ENCODE assay signal across 1 cellular context in genomic region chr5:862367-863243, GRCh38.
TF ChIP-seq lines count a peak whose summit lies in the region.

No MANE protein-coding gene starts in this region.

TF ChIP-seq in GM12878, 131 proteins besides CTCF, POLR2A, EP300 and RAD21:
- TF ChIP-seq GATAD2B (conservative IDR thresholded peaks at IDR 0.05; ENCODE audit: low read depth) (no peak), RUNX3 (IDR thresholded peaks at IDR 0.05; ENCODE audit: low read length) (no peak), RAD51 (IDR thresholded peaks at IDR 0.05) (no peak), TCF3 (IDR thresholded peaks at IDR 0.05; ENCODE audit: borderline replicate concordance, insufficient read depth, low read depth, low read length) (no peak), HCFC1 (IDR thresholded peaks at IDR 0.05; ENCODE audit: low read length) (no peak), POLR2AphosphoS5 (IDR thresholded peaks at IDR 0.05; ENCODE audit: low read length) (no peak), NFIC (IDR thresholded peaks at IDR 0.05; ENCODE audit: low read depth, low read length) (no peak), IKZF1 (conservative IDR thresholded peaks at IDR 0.05) (no peak), ZNF217 (IDR thresholded peaks at IDR 0.05) (no peak), BRCA1 (IDR thresholded peaks at IDR 0.05; ENCODE audit: low read depth, low read length) (no peak), BHLHE40 (IDR thresholded peaks at IDR 0.05; ENCODE audit: borderline replicate concordance in 1 of 2, low read depth in 2 of 2, low read length in 1 of 2) (no peak), RCOR1 (conservative IDR thresholded peaks at IDR 0.05; ENCODE audit: low read depth, low read length) (no peak), NBN (IDR thresholded peaks at IDR 0.05) (no peak)
- TF ChIP-seq, protein P1, sequence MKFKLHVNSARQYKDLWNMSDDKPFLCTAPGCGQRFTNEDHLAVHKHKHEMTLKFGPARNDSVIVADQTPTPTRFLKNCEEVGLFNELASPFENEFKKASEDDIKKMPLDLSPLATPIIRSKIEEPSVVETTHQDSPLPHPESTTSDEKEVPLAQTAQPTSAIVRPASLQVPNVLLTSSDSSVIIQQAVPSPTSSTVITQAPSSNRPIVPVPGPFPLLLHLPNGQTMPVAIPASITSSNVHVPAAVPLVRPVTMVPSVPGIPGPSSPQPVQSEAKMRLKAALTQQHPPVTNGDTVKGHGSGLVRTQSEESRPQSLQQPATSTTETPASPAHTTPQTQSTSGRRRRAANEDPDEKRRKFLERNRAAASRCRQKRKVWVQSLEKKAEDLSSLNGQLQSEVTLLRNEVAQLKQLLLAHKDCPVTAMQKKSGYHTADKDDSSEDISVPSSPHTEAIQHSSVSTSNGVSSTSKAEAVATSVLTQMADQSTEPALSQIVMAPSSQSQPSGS (IDR thresholded peaks at IDR 0.05; ENCODE audit: low read length) = no peak
